8 cellular contexts compared by ENCODE assay signal in genomic region chrX:21438792-21439191, GRCh38.
DNase-seq lines count a peak whose midpoint lies in the region; ATAC-seq and TF ChIP-seq lines count a peak whose summit lies in the region.

No MANE protein-coding gene starts in this region.

- no peaks in the 10 kb centered on the region for H3K27me3 ChIP-seq in neural progenitor cell

- ATAC-seq in GM21423 (IDR thresholded peaks at IDR 0.05; ENCODE audit: unreplicated experiment) (peak; percentile 95), HG03520 (IDR thresholded peaks at IDR 0.05; ENCODE audit: unreplicated experiment) (peak; percentile 99)
- peak; percentile 90 for ATAC-seq in activated naive CD8-positive, alpha-beta T cell treated with anti-CD3 and anti-CD28 coated beads, Interleukin-2, amount 10 ng/mL, durations not matched to agents 7 days and 5 days (ENCODE audit: low read depth)

- no peaks in the 10 kb centered on the region for H3K27me3 Mint-ChIP-seq in activated naive CD8-positive, alpha-beta T cell treated with anti-CD3 and anti-CD28 coated beads, Interleukin-2, amount 10 ng/mL, durations not matched to agents 7 days and 5 days
- no peaks in the 10 kb centered on the region for H3K27me3 Mint-ChIP-seq in neural progenitor cell (ENCODE audit: insufficient read depth, low read depth)

- H3K9me3 Mint-ChIP-seq in activated naive CD8-positive, alpha-beta T cell treated with anti-CD3 and anti-CD28 coated beads, Interleukin-2, amount 10 ng/mL, durations not matched to agents 7 days and 5 days: no peaks in the 10 kb centered on the region
- no peaks in the 10 kb centered on the region for H3K9me3 Mint-ChIP-seq in neural progenitor cell

- H4K20me1 ChIP-seq in neural progenitor cell (ENCODE audit: low read depth): no peaks in the 10 kb centered on the region

- no peak overlapping the region for H3K4me3 ChIP-seq in neural progenitor cell

- H3F3A ChIP-seq in neural progenitor cell (ENCODE audit: low read depth): no peaks in the 10 kb centered on the region

- H3K9me3 ChIP-seq in neural progenitor cell (ENCODE audit: low read depth): no peaks in the 10 kb centered on the region

- H2AFZ ChIP-seq in neural progenitor cell (replicated peaks): no peak overlapping the region

- peak overlapping the region; percentile 93 for H3K27ac Mint-ChIP-seq in activated naive CD8-positive, alpha-beta T cell treated with anti-CD3 and anti-CD28 coated beads, Interleukin-2, amount 10 ng/mL, durations not matched to agents 7 days and 5 days
- H3K27ac Mint-ChIP-seq in neural progenitor cell: no peak overlapping the region

- H3K4me1 Mint-ChIP-seq in activated naive CD8-positive, alpha-beta T cell treated with anti-CD3 and anti-CD28 coated beads, Interleukin-2, amount 10 ng/mL, durations not matched to agents 7 days and 5 days: peaks cover 7% of the 10 kb centered on the region
- no peaks in the 10 kb centered on the region for H3K4me1 Mint-ChIP-seq in neural progenitor cell

- DNase-seq in GM10266 (ENCODE audit: extremely low spot score) (peak; percentile 4), DMS53 treated with DMSO at 0.1 percent for 48 hours (lab: John Stamatoyannopoulos, UW; ENCODE audit: unreplicated experiment) (no peak), UCSD-AML1 (lab: John Stamatoyannopoulos, UW; ENCODE audit: unreplicated experiment) (no peak), neural progenitor cell (ENCODE audit: low spot score) (no peak), NCI-H1092 (lab: John Stamatoyannopoulos, UW) (no peak)
- DNase-seq in activated naive CD8-positive, alpha-beta T cell treated with anti-CD3 and anti-CD28 coated beads, Interleukin-2, amount 10 ng/mL, durations not matched to agents 7 days and 5 days: no peak

- H3K36me3 Mint-ChIP-seq in activated naive CD8-positive, alpha-beta T cell treated with anti-CD3 and anti-CD28 coated beads, Interleukin-2, amount 10 ng/mL, durations not matched to agents 7 days and 5 days: peaks cover 7% of the 10 kb centered on the region
- H3K36me3 Mint-ChIP-seq in neural progenitor cell: no peaks in the 10 kb centered on the region

- TF ChIP-seq CTCF in GM10266 (IDR thresholded peaks at IDR 0.05; ENCODE audit: control insufficient read depth, insufficient read depth, low read depth, missing control alignments) (no peak), neural progenitor cell (IDR thresholded peaks at IDR 0.05) (no peak)

- no peaks in the 10 kb centered on the region for H3K79me2 ChIP-seq in neural progenitor cell (ENCODE audit: low read depth)

- H3K4me1 ChIP-seq in neural progenitor cell: no peaks in the 10 kb centered on the region

- H3K27ac ChIP-seq in neural progenitor cell: no peak overlapping the region

- POLR2A ChIA-PET in activated naive CD8-positive, alpha-beta T cell treated with anti-CD3 and anti-CD28 coated beads, Interleukin-2, amount 10 ng/mL, durations not matched to agents 7 days and 5 days (lab: Charles Lee): interaction anchor here (1.0 kb wide), 1 partner anchor 64 kb away, joined by 5 read pairs; the partner anchor contains the start of gene CNKSR2

- H3K9ac ChIP-seq in neural progenitor cell: no peak overlapping the region

- peak overlapping the region; percentile 67 for H3K4me3 Mint-ChIP-seq in activated naive CD8-positive, alpha-beta T cell treated with anti-CD3 and anti-CD28 coated beads, Interleukin-2, amount 10 ng/mL, durations not matched to agents 7 days and 5 days
- H3K4me3 Mint-ChIP-seq in neural progenitor cell: no peak overlapping the region

- H3K36me3 ChIP-seq in neural progenitor cell: peaks cover 6% of the 10 kb centered on the region

- no peak overlapping the region for H3K4me2 ChIP-seq in neural progenitor cell
